In the genomic region with DNA sequence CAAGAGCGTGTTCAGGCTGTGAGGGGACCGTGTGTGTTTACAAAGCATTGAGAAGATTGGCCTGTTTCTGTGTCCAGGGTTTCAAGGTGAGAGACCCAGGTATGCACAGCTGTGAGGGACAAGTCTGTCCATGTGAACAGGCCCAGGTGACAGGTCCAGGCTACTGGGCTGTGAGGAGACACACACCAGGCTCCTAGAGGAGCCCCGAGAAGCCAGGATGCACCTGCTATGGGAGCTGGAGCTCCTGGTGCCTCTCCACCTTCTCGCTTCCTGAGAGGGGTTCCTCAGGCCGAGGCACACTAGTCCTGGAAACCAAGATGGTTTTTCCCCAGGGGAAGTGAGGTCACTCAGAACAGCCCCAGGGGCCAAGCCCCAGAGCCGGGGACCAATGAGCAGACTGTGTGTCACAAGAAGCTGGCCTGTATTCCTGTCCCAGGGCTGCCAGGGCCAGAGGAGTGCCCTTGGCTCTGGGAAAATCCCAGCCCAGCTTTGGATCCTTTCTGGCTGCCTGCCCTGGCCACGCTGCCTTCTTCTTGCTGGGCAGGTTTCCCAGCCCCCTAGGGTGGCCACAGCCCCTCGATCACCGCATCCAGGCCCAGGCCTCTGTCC, we compare ENCODE assay signal across 10 cellular contexts.
DNase-seq lines count a peak whose midpoint lies in the region; ATAC-seq, FAIRE-seq and TF ChIP-seq lines count a peak whose summit lies in the region.
"Had no signal": no experiment of that assay in that cellular context is flagged by ENCODE, and none has a peak within 500 bp of the region (broad histone marks: within the 10 kb centered on the region; RNA-seq: fewer than 3 reads in every experiment).

No MANE protein-coding gene starts in this region.

- H3K27ac ChIP-seq in rectal smooth muscle tissue (ENCODE audit: low read depth, low read length), result peak overlapping the region; percentile 30
- H3K27ac ChIP-seq: HL-60 had no signal

- peaks cover 11% of the 10 kb centered on the region for H3K4me1 ChIP-seq in rectal smooth muscle tissue (ENCODE audit: control insufficient read depth, insufficient read depth, low read length)

- no peaks in the 10 kb centered on the region for H3K27me3 ChIP-seq in rectal smooth muscle tissue (ENCODE audit: control insufficient read depth, insufficient read depth, low read length)

- ATAC-seq in HG03457 (IDR thresholded peaks at IDR 0.05; ENCODE audit: unreplicated experiment), result no peak
- no peak for ATAC-seq in HG03469 (IDR thresholded peaks at IDR 0.05; ENCODE audit: unreplicated experiment)

- FAIRE-seq in GM18507 (lab: Jason Lieb, UNC), result peak; percentile 57

- H3K9ac ChIP-seq in rectal smooth muscle tissue (ENCODE audit: low read length), result no peak overlapping the region

- no peak for TF ChIP-seq CTCF in fibroblast of mammary gland (conservative IDR thresholded peaks at IDR 0.05; ENCODE audit: control insufficient read depth, insufficient read depth, low read depth, low read length)

- DNase-seq in GM18507 (ENCODE audit: extremely low spot score, insufficient read length, low read depth) (no peak), NCI-H1092 treated with DMSO at 0.1 percent for 48 hours (lab: John Stamatoyannopoulos, UW) (peak; percentile 67), fibroblast of mammary gland (ENCODE audit: low read depth) (peak; percentile 29), superior temporal gyrus (ENCODE audit: extremely low spot score) (no peak), DMS53 treated with DMSO at 0.1 percent for 48 hours (lab: John Stamatoyannopoulos, UW; ENCODE audit: unreplicated experiment) (no peak)
- DNase-seq: activated naive CD8-positive, alpha-beta T cell treated with anti-CD3 and anti-CD28 coated beads, Interleukin-2, amount 10 ng/mL, durations not matched to agents 7 days and 5 days had no signal

- H3K36me3 ChIP-seq in rectal smooth muscle tissue (ENCODE audit: control insufficient read depth, insufficient read depth, low read length), result no peaks in the 10 kb centered on the region

- H3K4me3 ChIP-seq in fibroblast of mammary gland (ENCODE audit: control insufficient read depth, low read depth, low read length), result no peak overlapping the region
- no peak overlapping the region for H3K4me3 ChIP-seq in rectal smooth muscle tissue (ENCODE audit: low read length)

Comparison
In these comparisons a context has a peak if more than half of its experiments do, and no peak if none do; other contexts are left out.
1. DNase-seq: peak in NCI-H1092 treated with DMSO at 0.1 percent for 48 hours (single experiment) and fibroblast of mammary gland (single experiment); none in GM18507 (single experiment), superior temporal gyrus (single experiment) and DMS53 treated with DMSO at 0.1 percent for 48 hours (single experiment).